1 cellular context compared by ENCODE assay signal in genomic region chr14:83309833-83310232, GRCh38.
TF ChIP-seq lines count a peak whose summit lies in the region.

No MANE protein-coding gene starts in this region.

TF ChIP-seq in HepG2, 621 proteins besides CTCF, POLR2A, EP300 and RAD21:
- no peak for TF ChIP-seq GMEB2 (CRISPR knock-in tag; IDR thresholded peaks at IDR 0.05; ENCODE audit: low read depth)
- TF ChIP-seq MAFF (IDR thresholded peaks at IDR 0.05; ENCODE audit: low read depth, low read length), result peak; percentile 59; the same call in 1 of the 2 replicates
- TF ChIP-seq ZNF510 (CRISPR knock-in tag; IDR thresholded peaks at IDR 0.05; ENCODE audit: low read depth), result no peak
- no peak for TF ChIP-seq THAP8 (CRISPR knock-in tag; IDR thresholded peaks at IDR 0.05; ENCODE audit: borderline replicate concordance)
- TF ChIP-seq ZZZ3 (CRISPR knock-in tag; IDR thresholded peaks at IDR 0.05; ENCODE audit: borderline replicate concordance), result no peak
- peak; percentile 41 to 67; a peak in 3 of 4 replicates for TF ChIP-seq MAFK (conservative IDR thresholded peaks at IDR 0.05 in 1 of 2, IDR thresholded peaks at IDR 0.05 in 1 of 2; ENCODE audit: low read length in 2 of 2)
- TF ChIP-seq ZUFSP (CRISPR knock-in tag; IDR thresholded peaks at IDR 0.05; ENCODE audit: borderline replicate concordance), result no peak
- no peak for TF ChIP-seq TAF15 (IDR thresholded peaks at IDR 0.05; ENCODE audit: low read depth, low read length, poor library complexity, severe bottlenecking)
- TF ChIP-seq ZNF207 (IDR thresholded peaks at IDR 0.05; ENCODE audit: borderline replicate concordance), result no peak
- TF ChIP-seq, protein P1, sequence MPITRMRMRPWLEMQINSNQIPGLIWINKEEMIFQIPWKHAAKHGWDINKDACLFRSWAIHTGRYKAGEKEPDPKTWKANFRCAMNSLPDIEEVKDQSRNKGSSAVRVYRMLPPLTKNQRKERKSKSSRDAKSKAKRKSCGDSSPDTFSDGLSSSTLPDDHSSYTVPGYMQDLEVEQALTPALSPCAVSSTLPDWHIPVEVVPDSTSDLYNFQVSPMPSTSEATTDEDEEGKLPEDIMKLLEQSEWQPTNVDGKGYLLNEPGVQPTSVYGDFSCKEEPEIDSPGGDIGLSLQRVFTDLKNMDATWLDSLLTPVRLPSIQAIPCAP (CRISPR knock-in tag; IDR thresholded peaks at IDR 0.05; ENCODE audit: low read depth), result no peak
